9 cellular contexts compared by ENCODE assay signal in the genomic region with DNA sequence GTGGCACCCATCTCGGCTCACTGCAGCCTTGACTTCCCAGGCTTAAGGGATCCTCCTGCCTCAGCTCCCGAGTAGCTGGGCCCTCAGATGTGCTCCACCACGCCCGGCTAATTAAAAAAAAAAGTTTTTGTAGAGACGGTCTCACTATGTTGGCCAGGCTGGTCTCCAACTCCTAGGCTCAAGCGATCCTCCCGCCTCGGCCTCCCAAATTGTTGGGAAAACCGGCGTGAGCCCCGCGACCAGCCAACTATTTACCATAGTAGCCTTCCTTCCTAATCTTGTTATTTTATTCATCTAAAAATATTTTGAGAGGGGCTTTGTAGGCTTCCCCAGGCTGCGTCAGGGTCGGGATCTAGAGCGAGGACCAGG. TPM values are rescaled to one million over a fixed set of nuclear protein-coding genes. Genes with fewer than 3 reads are reported as not detected.
A peak's percentile ranks its signal among the peaks of the same experiment; 100 is the strongest.
DNase-seq lines count a peak whose midpoint lies in the region; ATAC-seq and TF ChIP-seq lines count a peak whose summit lies in the region.
"Had no signal": no experiment of that assay in that cellular context is flagged by ENCODE, and none has a peak within 500 bp of the region (broad histone marks: within the 10 kb centered on the region; RNA-seq: fewer than 3 reads in every experiment).

No MANE protein-coding gene starts in this region.

- H3K36me3 ChIP-seq in HEK293 (ENCODE audit: control insufficient read depth in 2 of 2, insufficient read depth in 1 of 2, low read length in 2 of 2) = no peaks in the 10 kb centered on the region

- H3K9me3 Mint-ChIP-seq in activated B cell treated with CpG ODN at 0.5 μM for 24 hours = no peaks in the 10 kb centered on the region

- H3K4me3 Mint-ChIP-seq in activated B cell treated with CpG ODN at 0.5 μM for 24 hours = peak overlapping the region; percentile 85

- no peaks in the 10 kb centered on the region for H3K36me3 Mint-ChIP-seq in activated B cell treated with CpG ODN at 0.5 μM for 24 hours (ENCODE audit: low read depth)

- no peaks in the 10 kb centered on the region for H3K27me3 ChIP-seq in right cardiac atrium (ENCODE audit: control insufficient read depth, insufficient read depth)

- DNase-seq in activated B cell treated with CpG ODN at 0.5 μM for 24 hours (no peak), right cardiac atrium (no peak), mucosa of gallbladder (ENCODE audit: low spot score) (no peak), NCI-H1417 treated with DMSO at 0.1 percent for 48 hours (lab: John Stamatoyannopoulos, UW) (no peak), NCI-H446 treated with DMSO at 0.1 percent for 48 hours (lab: John Stamatoyannopoulos, UW) (no peak)
- DNase-seq: central memory CD4-positive, alpha-beta T cell had no signal

- no peak for ATAC-seq in activated B cell treated with CpG ODN at 0.5 μM for 24 hours (ENCODE audit: low read depth)
- ATAC-seq in right cardiac atrium = no peak
- no peak for ATAC-seq in GM21529 (IDR thresholded peaks at IDR 0.05; ENCODE audit: unreplicated experiment)

- WGBS in right cardiac atrium = 67% methylated on average over 15 of the region's 15 CpGs

- H3K9me3 ChIP-seq in HEK293 (ENCODE audit: control insufficient read depth, insufficient read depth, low read depth, low read length) = no peaks in the 10 kb centered on the region
- H3K9me3 ChIP-seq in right cardiac atrium (ENCODE audit: control insufficient read depth, low read length) = no peaks in the 10 kb centered on the region

- peak overlapping the region; percentile 74 for H3K4me3 ChIP-seq in HEK293 (ENCODE audit: low read depth, low read length)
- H3K4me3 ChIP-seq in right cardiac atrium (ENCODE audit: low read length) = peak overlapping the region; percentile 55
- peak overlapping the region; percentile 51 to 89 (median 56) for H3K4me3 ChIP-seq in skin epidermis

- H3K27ac Mint-ChIP-seq in activated B cell treated with CpG ODN at 0.5 μM for 24 hours = peak overlapping the region; percentile 79

- TF ChIP-seq CTCF in HEK293 (tag by site-specific recombination; IDR thresholded peaks at IDR 0.05) = no peak
- no peak for TF ChIP-seq CTCF in activated B cell treated with CpG ODN at 0.5 μM for 24 hours (IDR thresholded peaks at IDR 0.05)

- peak overlapping the region; percentile 89 for H3K27ac ChIP-seq in HEK293 (ENCODE audit: extremely low read depth, low read depth, low read length)
- H3K27ac ChIP-seq in right cardiac atrium (ENCODE audit: low read length) = peak overlapping the region; percentile 89
- peak overlapping the region; percentile 79 to 99 (median 96) for H3K27ac ChIP-seq in skin epidermis

- CTCF ChIA-PET in HEK293 (lab: Yijun Ruan, JAX) = interaction anchor here (1.3 kb wide), 1 partner anchor 20 kb away, joined by 8 read pairs; no protein-coding TSS in a partner anchor
- CTCF ChIA-PET in activated B cell treated with CpG ODN at 0.5 μM for 24 hours (lab: Charles Lee) = interaction anchor here (1.1 kb wide), 1 partner anchor 20 kb away, joined by 3 read pairs; no protein-coding TSS in a partner anchor

- no peaks in the 10 kb centered on the region for H3K27me3 Mint-ChIP-seq in activated B cell treated with CpG ODN at 0.5 μM for 24 hours

- intact Hi-C loops in activated B cell treated with CpG ODN at 0.5 μM for 24 hours (cut with micrococcal nuclease) = no loop called here
- intact Hi-C loops in right cardiac atrium (cut with DNase I) = no loop called here

- H3K4me1 ChIP-seq in HEK293 (ENCODE audit: control insufficient read depth, insufficient read depth, low read length) (peaks cover 4% of the 10 kb centered on the region; the same call in 1 of the 2 replicates), right cardiac atrium (ENCODE audit: control insufficient read depth, insufficient read depth, low read length) (no peaks in the 10 kb centered on the region)

- peaks cover 17% of the 10 kb centered on the region for H3K4me1 Mint-ChIP-seq in activated B cell treated with CpG ODN at 0.5 μM for 24 hours

- POLR2A ChIA-PET in HEK293 (lab: Yijun Ruan, JAX) = interaction anchor here (1.5 to 3.3 kb wide), 2 partner anchors 21 to 22 kb away, joined by 5 to 30 read pairs; no protein-coding TSS in a partner anchor
- POLR2A ChIA-PET in activated B cell treated with CpG ODN at 0.5 μM for 24 hours (lab: Charles Lee) = interaction anchor here (0.5 to 2.7 kb wide), 5 partner anchors 21 to 44 kb away, joined by 5 to 18 read pairs (median 7); no protein-coding TSS in a partner anchor

TF ChIP-seq in HEK293, 187 proteins besides CTCF, POLR2A, EP300 and RAD21:
- TF ChIP-seq ZNF121 (tag by site-specific recombination; IDR thresholded peaks at IDR 0.05) (peak; percentile 55; the same call in 1 of the 2 replicates), RBAK (tag by site-specific recombination; IDR thresholded peaks at IDR 0.05) (no peak)

RNA-seq across cellular contexts. Expression of a gene that starts 25.4 kb away (rescaled TPM):
- total RNA-seq in activated B cell treated with CpG ODN at 0.5 μM for 24 hours (72.6 and 79.2 TPM in 2 replicates), right cardiac atrium (10 to 100 TPM; 45.4 to 47.4 (median 46.3) TPM), mucosa of gallbladder (63.8 TPM)
- 28.8 TPM for polyA plus RNA-seq in right cardiac atrium

RNA-seq across cellular contexts. Expression of a gene that starts 54.1 kb away (rescaled TPM):
- total RNA-seq in activated B cell treated with CpG ODN at 0.5 μM for 24 hours = 1.3 and 2.5 TPM in 2 replicates
- under 1 TPM in 3 of 4 donors, not detected in 1; 0.29 to 0.42 (median 0.31) TPM for total RNA-seq in right cardiac atrium
- 0.11 TPM for polyA plus RNA-seq in right cardiac atrium
- 149 TPM for total RNA-seq in mucosa of gallbladder

Comparison
In these comparisons a context has a peak if more than half of its experiments do, and no peak if none do; other contexts are left out.
1. RNA of a gene that starts 54.1 kb away (total RNA-seq): 149 TPM in mucosa of gallbladder (single experiment); 1.3 to 2.5 TPM in activated B cell treated with CpG ODN at 0.5 μM for 24 hours and 0.29 to 0.42 TPM in right cardiac atrium; every median in the first group is over 10 times any median in the second.
2. Peak in every context shown above with its lines, with median percentiles within 50 percentile points of each other: H3K27ac ChIP-seq and H3K4me3 ChIP-seq.